16 cellular contexts compared by ENCODE assay signal in genomic region chr17:77111916-77112315, GRCh38. TPM values are rescaled to one million over a fixed set of nuclear protein-coding genes. Genes with fewer than 3 reads are reported as not detected.
DNase-seq lines count a peak whose midpoint lies in the region; ATAC-seq, FAIRE-seq and TF ChIP-seq lines count a peak whose summit lies in the region.
"Had no signal": no experiment of that assay in that cellular context is flagged by ENCODE, and none has a peak within 500 bp of the region (broad histone marks: within the 10 kb centered on the region; RNA-seq: fewer than 3 reads in every experiment).

No MANE protein-coding gene starts in this region.

- H3K27me3 Mint-ChIP-seq in Caco-2 (ENCODE audit: insufficient read depth, unreplicated experiment) (no peaks in the 10 kb centered on the region), T-helper 17 cell (no peaks in the 10 kb centered on the region), T-cell (no peaks in the 10 kb centered on the region)
- H3K27me3 Mint-ChIP-seq: activated naive CD4-positive, alpha-beta T cell treated with anti-CD3 and anti-CD28 coated beads, Interleukin-2, amount 10 ng/mL, durations not matched to agents 7 days and 5 days; B cell had no signal

- H3K9ac ChIP-seq in kidney (ENCODE audit: low read length in 2 of 2): no peak overlapping the region

- TF ChIP-seq CTCF in Caco-2 (IDR thresholded peaks at IDR 0.05; ENCODE audit: insufficient read depth in 1 of 2, low read depth in 1 of 2, low read length in 1 of 2, severe bottlenecking in 1 of 2, unreplicated experiment in 1 of 2): no peak
- TF ChIP-seq CTCF in kidney (IDR thresholded peaks at IDR 0.05; ENCODE audit: borderline replicate concordance, extremely low read depth, insufficient read depth): no peak
- no peak for TF ChIP-seq CTCF in sigmoid colon (IDR thresholded peaks at IDR 0.05)

- no peak for FAIRE-seq in kidney (lab: Jason Lieb, UNC)

- H3K36me3 ChIP-seq in Caco-2 (ENCODE audit: control insufficient read depth, insufficient read depth, low read length): no peaks in the 10 kb centered on the region
- no peaks in the 10 kb centered on the region for H3K36me3 ChIP-seq in kidney (ENCODE audit: control insufficient read depth in 1 of 2, insufficient read depth in 2 of 2, low read length in 2 of 2)
- H3K36me3 ChIP-seq in sigmoid colon: no peaks in the 10 kb centered on the region
- H3K36me3 ChIP-seq: tibial artery had no signal

- CTCF ChIA-PET in Caco-2 (lab: Charles Lee) (no interaction called here), T-cell (lab: Charles Lee) (no interaction called here)

- H3K4me1 Mint-ChIP-seq in Caco-2 (ENCODE audit: low read depth, unreplicated experiment) (peaks cover 29% of the 10 kb centered on the region), T-helper 17 cell (peaks cover 13% of the 10 kb centered on the region), T-cell (peaks cover 29 to 32% (median 31%) of the 10 kb centered on the region in 3 donors)

- no peaks in the 10 kb centered on the region for H3K9me3 Mint-ChIP-seq in Caco-2 (ENCODE audit: unreplicated experiment)
- H3K9me3 Mint-ChIP-seq in T-cell: no peaks in the 10 kb centered on the region
- H3K9me3 Mint-ChIP-seq: activated naive CD4-positive, alpha-beta T cell treated with anti-CD3 and anti-CD28 coated beads, Interleukin-2, amount 10 ng/mL, durations not matched to agents 7 days and 5 days had no signal

- H3K4me3 Mint-ChIP-seq in Caco-2 (ENCODE audit: unreplicated experiment): no peak overlapping the region
- H3K4me3 Mint-ChIP-seq in T-helper 17 cell: no peak overlapping the region
- no peak overlapping the region for H3K4me3 Mint-ChIP-seq in T-cell
- H3K4me3 Mint-ChIP-seq: activated naive CD4-positive, alpha-beta T cell treated with anti-CD3 and anti-CD28 coated beads, Interleukin-2, amount 10 ng/mL, durations not matched to agents 7 days and 5 days; B cell had no signal

- no peak overlapping the region for H3K4me3 ChIP-seq in Caco-2 (ENCODE audit: low read depth, low read length)
- no peak overlapping the region for H3K4me3 ChIP-seq in kidney (ENCODE audit: low read length in 2 of 2)
- H3K4me3 ChIP-seq in sigmoid colon: no peak overlapping the region
- H3K4me3 ChIP-seq: tibial artery had no signal

- no TSS peak for BruUV-seq in Caco-2 (replicated peaks; lab: Mats Ljungman, UMichigan)

- intact Hi-C loops in Caco-2 (cut with micrococcal nuclease; ENCODE audit: unreplicated experiment) (no loop called here), kidney (cut with DNase I) (no loop called here), sigmoid colon (cut with DNase I) (no loop called here)

- no peaks in the 10 kb centered on the region for H3K9me3 ChIP-seq in Caco-2
- H3K9me3 ChIP-seq in T-helper 17 cell (ENCODE audit: control insufficient read depth, low read length, poor library complexity, severe bottlenecking): no peaks in the 10 kb centered on the region
- no peaks in the 10 kb centered on the region for H3K9me3 ChIP-seq in kidney (ENCODE audit: control insufficient read depth in 1 of 2, low read length in 2 of 2)
- no peaks in the 10 kb centered on the region for H3K9me3 ChIP-seq in sigmoid colon
- H3K9me3 ChIP-seq: tibial artery had no signal

- peak overlapping the region; percentile 91 for H3K27ac Mint-ChIP-seq in Caco-2 (ENCODE audit: unreplicated experiment)
- peak overlapping the region; percentile 45 for H3K27ac Mint-ChIP-seq in T-helper 17 cell
- no peak overlapping the region for H3K27ac Mint-ChIP-seq in T-cell
- H3K27ac Mint-ChIP-seq: activated naive CD4-positive, alpha-beta T cell treated with anti-CD3 and anti-CD28 coated beads, Interleukin-2, amount 10 ng/mL, durations not matched to agents 7 days and 5 days; B cell had no signal

- ATAC-seq in T-helper 17 cell (no peak), HG02852 (IDR thresholded peaks at IDR 0.05; ENCODE audit: unreplicated experiment) (no peak), T-cell (replicated peaks in 1 of 4) (no peak), GM19328 (IDR thresholded peaks at IDR 0.05; ENCODE audit: unreplicated experiment) (no peak)

- H3K27me3 ChIP-seq in Caco-2 (replicated peaks; ENCODE audit: control insufficient read depth, insufficient read depth, low read length): no peaks in the 10 kb centered on the region
- H3K27me3 ChIP-seq in sigmoid colon: no peaks in the 10 kb centered on the region
- H3K27me3 ChIP-seq: tibial artery had no signal

- no peak for TF ChIP-seq POLR2A in sigmoid colon (IDR thresholded peaks at IDR 0.05)

- no peak for TF ChIP-seq EP300 in sigmoid colon (IDR thresholded peaks at IDR 0.05)

- peaks cover 26% of the 10 kb centered on the region for H3K4me1 ChIP-seq in Caco-2
- H3K4me1 ChIP-seq in kidney (ENCODE audit: control insufficient read depth in 1 of 2, insufficient read depth in 1 of 2, low read depth in 1 of 2, low read length in 2 of 2): peaks cover 25 to 27% of the 10 kb centered on the region in 2 donors
- H3K4me1 ChIP-seq in sigmoid colon: peaks cover 0 to 25% (median 22%) of the 10 kb centered on the region in 4 donors

- DNase-seq in Caco-2 (no peak), T-helper 17 cell (no peak), kidney (no peak), sigmoid colon (no peak), NCI-H2081 treated with DMSO at 0.1 percent for 48 hours (lab: John Stamatoyannopoulos, UW) (no peak), T-cell (no peak)
- DNase-seq: activated naive CD4-positive, alpha-beta T cell treated with anti-CD3 and anti-CD28 coated beads, Interleukin-2, amount 10 ng/mL, durations not matched to agents 7 days and 5 days; DMS79; HCEC 1CT; NCI-H187; NCI-H69; tibial artery had no signal

- no peaks in the 10 kb centered on the region for H3K36me3 Mint-ChIP-seq in Caco-2 (ENCODE audit: insufficient read depth, unreplicated experiment)
- H3K36me3 Mint-ChIP-seq in T-helper 17 cell (ENCODE audit: low read depth): no peaks in the 10 kb centered on the region
- peaks cover 3% of the 10 kb centered on the region for H3K36me3 Mint-ChIP-seq in T-cell

- POLR2A ChIA-PET in Caco-2 (lab: Charles Lee): interaction anchor here (0.6 kb wide), 1 partner anchor 103 kb away, joined by 3 read pairs; no protein-coding TSS in a partner anchor
- POLR2A ChIA-PET in T-cell (lab: Charles Lee): interaction anchor here in 1 of 2 donors (0.7 kb wide), 1 partner anchor 35 kb away, joined by 7 read pairs; no protein-coding TSS in a partner anchor

- 19 to 56% methylated on average over 5 of the region's 5 CpGs for WGBS in sigmoid colon, 2 donors

- H3K27ac ChIP-seq in kidney (ENCODE audit: low read depth in 2 of 2, low read length in 2 of 2) (peak overlapping the region; percentile 77 to 80), sigmoid colon (peak overlapping the region; percentile 14 to 40 (median 25))
- H3K27ac ChIP-seq: RWPE1, tibial artery had no signal

RNA-seq across cellular contexts. Expression of gene SEC14L1, which starts 28.9 kb away (rescaled TPM):
- total RNA-seq in Caco-2 (2022): 92.0 and 96.1 TPM in 2 replicates
- 100 to 1,000 TPM in 1 of 2 donors, 10 to 100 TPM in 1; 96.6 to 140 TPM for total RNA-seq in T-helper 17 cell
- total RNA-seq in kidney: 157 TPM
- polyA plus RNA-seq in kidney (ENCODE audit: insufficient read depth, low read depth, low replicate concordance): 49.2 TPM
- total RNA-seq in sigmoid colon: 10 to 100 TPM; 18.9 to 39.9 (median 24.4) TPM
- 10 to 100 TPM in 2 of 3 donors, 1 to 10 TPM in 1; 9.6 to 33.4 (median 20.1) TPM for polyA plus RNA-seq in sigmoid colon
- 10 to 100 TPM; 36.9 to 71.6 (median 46.2) TPM for total RNA-seq in T-cell

Comparison
In these comparisons a context has a peak if more than half of its experiments do, and no peak if none do; other contexts are left out.
1. H3K27ac Mint-ChIP-seq: peak in Caco-2 (single experiment) and T-helper 17 cell (single experiment); none in T-cell (0 of 2).